ENCODE assay signal across 27 cellular contexts in genomic region chr5:76612942-76613341, GRCh38. TPM values are rescaled to one million over a fixed set of nuclear protein-coding genes. Genes with fewer than 3 reads are reported as not detected.
"Had no signal": no experiment of that assay in that cellular context is flagged by ENCODE, and none has a peak within 500 bp of the region (broad histone marks: within the 10 kb centered on the region; RNA-seq: fewer than 3 reads in every experiment).

No MANE protein-coding gene starts in this region.

- H3K36me3 ChIP-seq: colonic mucosa, esophagus squamous epithelium, gastrocnemius medialis had no signal

- ATAC-seq: effector memory CD8-positive, alpha-beta T cell; esophagus mucosa; gastrocnemius medialis; heart right ventricle; left cardiac atrium; left lung; left ventricle myocardium superior; lower lobe of right lung; mucosa of descending colon had no signal

- DNase-seq: colonic mucosa; cortex of kidney; effector CD8-positive, alpha-beta T cell; effector memory CD8-positive, alpha-beta T cell; endodermal cell; erythroblast; esophagus squamous epithelium; foreskin fibroblast; foreskin melanocyte; gastrocnemius medialis; glutamatergic neuron; head of caudate nucleus; heart right ventricle; hippocampal formation; left cardiac atrium; left lung; left ventricle myocardium superior; lower lobe of right lung; mesenchymal stem cell; mucosa of descending colon; naive B cell had no signal

- H3K4me3 Mint-ChIP-seq: dendritic cell treated with granulocyte-macrophage colony-stimulating factor and Interleukin-4, amounts not matched to agents 40 ng/mL and 50 ng/mL, for 4 days; effector memory CD8-positive, alpha-beta T cell; endodermal cell; mesothelial cell of epicardium; naive B cell had no signal

- H3K27me3 ChIP-seq: colonic mucosa, gastrocnemius medialis, left lung had no signal

- H3K9me3 Mint-ChIP-seq: dendritic cell treated with granulocyte-macrophage colony-stimulating factor and Interleukin-4, amounts not matched to agents 40 ng/mL and 50 ng/mL, for 4 days; effector memory CD8-positive, alpha-beta T cell; endodermal cell; mesothelial cell of epicardium; naive B cell had no signal

- H3K27ac ChIP-seq: colonic mucosa, epithelial cell of prostate, esophagus squamous epithelium, gastrocnemius medialis, heart right ventricle, left lung, lower lobe of right lung had no signal

- H3K4me1 Mint-ChIP-seq: endodermal cell had no signal

- H3K9me3 ChIP-seq: colonic mucosa, esophagus squamous epithelium, gastrocnemius medialis, heart right ventricle, left lung, lower lobe of right lung, mucosa of descending colon had no signal

- H3K4me3 ChIP-seq: colonic mucosa, esophagus squamous epithelium, gastrocnemius medialis, heart right ventricle, left lung, lower lobe of right lung, mucosa of descending colon had no signal

- H3K27ac Mint-ChIP-seq: dendritic cell treated with granulocyte-macrophage colony-stimulating factor and Interleukin-4, amounts not matched to agents 40 ng/mL and 50 ng/mL, for 4 days; endodermal cell; mesothelial cell of epicardium; naive B cell had no signal

- H3K27me3 Mint-ChIP-seq: dendritic cell treated with granulocyte-macrophage colony-stimulating factor and Interleukin-4, amounts not matched to agents 40 ng/mL and 50 ng/mL, for 4 days; effector memory CD8-positive, alpha-beta T cell; naive B cell had no signal

- H3K4me1 ChIP-seq: colonic mucosa, esophagus squamous epithelium, gastrocnemius medialis, left lung had no signal

RNA-seq across cellular contexts. Expression of gene F2RL2, which starts 10.3 kb away (rescaled TPM):
- total RNA-seq: gastrocnemius medialis, lower lobe of right lung, lung microvascular endothelial cell had no signal
- polyA plus RNA-seq: keratinocyte had no signal
